ENCODE assay signal across 8 cellular contexts in the genomic region with DNA sequence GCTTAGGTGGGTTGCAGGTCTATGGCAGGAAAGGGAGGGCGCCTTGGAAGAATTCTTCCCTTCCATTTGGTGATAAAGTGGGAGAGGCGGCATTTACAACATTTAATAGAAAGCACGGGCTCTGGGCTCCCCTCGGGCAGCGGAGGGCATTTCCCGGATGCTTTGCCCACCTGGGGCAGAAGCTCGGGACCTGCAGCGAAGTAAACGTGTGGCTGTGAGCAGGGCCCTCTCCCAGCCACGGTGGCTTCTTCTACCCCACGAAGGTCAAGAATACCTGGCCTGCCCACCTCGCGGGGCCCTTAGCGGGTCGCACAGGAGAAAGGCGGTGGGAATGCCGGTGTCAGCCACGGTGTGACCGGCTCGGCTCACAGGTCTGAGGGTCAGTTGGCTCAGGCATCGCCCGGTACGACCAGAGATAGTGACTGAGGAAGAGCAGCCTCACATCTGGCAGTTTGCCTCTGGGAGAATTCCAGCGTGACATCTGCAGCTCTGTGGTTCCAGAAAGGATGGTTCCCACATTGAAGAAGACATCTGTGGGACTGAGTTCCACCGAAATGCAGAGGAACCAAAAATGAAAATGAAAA. TPM values are rescaled to one million over a fixed set of nuclear protein-coding genes. Genes with fewer than 3 reads are reported as not detected.
DNase-seq lines count a peak whose midpoint lies in the region; ATAC-seq and TF ChIP-seq lines count a peak whose summit lies in the region.

No MANE protein-coding gene starts in this region.

- H3K79me1 ChIP-seq in mesenchymal stem cell (replicated peaks; ENCODE audit: low read length, poor library complexity, severe bottlenecking) = peaks cover 3% of the 10 kb centered on the region

- H3K36me3 ChIP-seq in A673 (ENCODE audit: insufficient read depth, low read length, poor library complexity, severe bottlenecking) (no peaks in the 10 kb centered on the region), mesenchymal stem cell (ENCODE audit: control insufficient read depth in 1 of 2, insufficient read depth in 2 of 2, low read depth in 1 of 2, low read length in 2 of 2) (peaks cover 0 to 2% of the 10 kb centered on the region in 2 experiments), tibial nerve (no peaks in the 10 kb centered on the region)

- H2BK5ac ChIP-seq in mesenchymal stem cell (ENCODE audit: low read depth, low read length, poor library complexity, severe bottlenecking) = no peak overlapping the region

- peak overlapping the region; percentile 69 for H2BK120ac ChIP-seq in mesenchymal stem cell (ENCODE audit: low read depth, low read length)

- no peak for TF ChIP-seq CTCF in A673 (conservative IDR thresholded peaks at IDR 0.05; ENCODE audit: low read depth, low read length)
- TF ChIP-seq CTCF in LNCaP clone FGC (IDR thresholded peaks at IDR 0.05; ENCODE audit: control insufficient read depth, extremely low read depth, insufficient read depth) = no peak
- TF ChIP-seq CTCF in coronary artery (IDR thresholded peaks at IDR 0.05) = no peak
- no peak for TF ChIP-seq CTCF in tibial nerve (IDR thresholded peaks at IDR 0.05)

- H3K27me3 ChIP-seq in A673 (replicated peaks; ENCODE audit: insufficient read depth, low read depth, low read length, poor library complexity) (no peaks in the 10 kb centered on the region), mesenchymal stem cell (ENCODE audit: control insufficient read depth in 1 of 2, insufficient read depth in 1 of 2, low read length in 2 of 2) (no peaks in the 10 kb centered on the region), tibial nerve (no peaks in the 10 kb centered on the region)

- H3K4ac ChIP-seq in mesenchymal stem cell (ENCODE audit: low read depth in 1 of 2, low read length in 2 of 2) = peak overlapping the region; percentile 79 to 87

- 2% methylated on average over 25 of the region's 25 CpGs for WGBS in mesenchymal stem cell
- WGBS in tibial nerve, 2 donors = 1 to 2% methylated on average over 10 to 24 of the region's 25 CpGs

- H3K4me1 ChIP-seq in A673 (ENCODE audit: insufficient read depth, low read length, poor library complexity, severe bottlenecking) (peaks cover 4% of the 10 kb centered on the region), mesenchymal stem cell (ENCODE audit: control insufficient read depth, insufficient read depth, low read depth, low read length) (peaks cover 14% of the 10 kb centered on the region), tibial nerve (peaks cover 0 to 57% (median 24%) of the 10 kb centered on the region in 4 donors)

- peak overlapping the region; percentile 86 for H4K8ac ChIP-seq in mesenchymal stem cell (ENCODE audit: low read length)

- H3K4me2 ChIP-seq in mesenchymal stem cell (ENCODE audit: low read length, poor library complexity, severe bottlenecking) = peak overlapping the region; percentile 91

- DNase-seq in A673 (ENCODE audit: low spot score) = peak; percentile 12
- DNase-seq in LNCaP clone FGC (ENCODE audit: low read depth) = no peak
- no peak for DNase-seq in coronary artery (ENCODE audit: low spot score)
- DNase-seq in mesenchymal stem cell = peak; percentile 84
- peak; percentile 50 to 61 for DNase-seq in tibial nerve (ENCODE audit: low spot score in 2 of 2)
- no peak for DNase-seq in NCI-H345 (lab: John Stamatoyannopoulos, UW)
- no peak for DNase-seq in dermis blood vessel endothelial cell

- peak overlapping the region; percentile 70 to 95 for H3K14ac ChIP-seq in mesenchymal stem cell (ENCODE audit: low read length in 2 of 2)

- POLR2A ChIA-PET in A673 (lab: Charles Lee; ENCODE audit: low non-redundant PET) = no interaction called here

- intact Hi-C loops in A673 (cut with micrococcal nuclease; ENCODE audit: unreplicated experiment) = no loop called here

- H3K9me3 ChIP-seq in A673 (ENCODE audit: low read depth, low read length, poor library complexity, severe bottlenecking) (no peaks in the 10 kb centered on the region), mesenchymal stem cell (ENCODE audit: control insufficient read depth, low read length) (no peaks in the 10 kb centered on the region), tibial nerve (no peaks in the 10 kb centered on the region)

- ATAC-seq in GM18870 (IDR thresholded peaks at IDR 0.05; ENCODE audit: unreplicated experiment) = peak; percentile 8

- CTCF ChIA-PET in A673 (lab: Charles Lee) = interaction anchor here (0.6 to 1.1 kb wide), 4 partner anchors 13 to 287 kb away, joined by 3 to 4 read pairs (median 4); no protein-coding TSS in a partner anchor

- peak overlapping the region; percentile 84 for H3K9ac ChIP-seq in mesenchymal stem cell (ENCODE audit: low read length)

- peak overlapping the region; percentile 92 for H2BK15ac ChIP-seq in mesenchymal stem cell (ENCODE audit: low read depth, poor library complexity, severe bottlenecking)

- peak overlapping the region; percentile 49 for H3K27ac ChIP-seq in A673 (ENCODE audit: low read depth, low read length, poor library complexity, severe bottlenecking)
- peak overlapping the region; percentile 73 to 86 for H3K27ac ChIP-seq in coronary artery
- peak overlapping the region; percentile 39 for H3K27ac ChIP-seq in mesenchymal stem cell (ENCODE audit: low read length, poor library complexity, severe bottlenecking)
- peak overlapping the region; percentile 84 to 94 (median 88) for H3K27ac ChIP-seq in tibial nerve

- peak overlapping the region; percentile 22 to 69 for H2BK12ac ChIP-seq in mesenchymal stem cell (ENCODE audit: low read length in 2 of 2)

- peak overlapping the region; percentile 76 for H4K91ac ChIP-seq in mesenchymal stem cell (ENCODE audit: low read length)

- H3K4me3 ChIP-seq in A673 (ENCODE audit: low read depth, low read length, poor library complexity, severe bottlenecking) (peak overlapping the region; percentile 74), LNCaP clone FGC (ENCODE audit: low read depth, low read length) (peak overlapping the region; percentile 8; the same call in 1 of the 2 replicates), coronary artery (peak overlapping the region; percentile 92), mesenchymal stem cell (ENCODE audit: insufficient read depth in 1 of 2, low read depth in 1 of 2, low read length in 2 of 2) (peak overlapping the region; percentile 80 to 90), tibial nerve (peak overlapping the region; percentile 64 to 87 (median 83))

- H2AFZ ChIP-seq in mesenchymal stem cell (ENCODE audit: low read depth, low read length) = no peak overlapping the region

- peak overlapping the region in 1 of 2 experiments; percentile 98 for H3K23ac ChIP-seq in mesenchymal stem cell (ENCODE audit: low read length in 2 of 2)

- TSS peak; percentile 74 for BruUV-seq in A673 (replicated peaks; lab: Mats Ljungman, UMichigan)

- TF ChIP-seq EP300 in tibial nerve (IDR thresholded peaks at IDR 0.05) = no peak

- peak overlapping the region; percentile 71 to 95 for H3K18ac ChIP-seq in mesenchymal stem cell (ENCODE audit: low read depth in 1 of 2, low read length in 2 of 2)

- no peak for TF ChIP-seq POLR2A in tibial nerve (IDR thresholded peaks at IDR 0.05)

- no peak overlapping the region for H2AK5ac ChIP-seq in mesenchymal stem cell (ENCODE audit: low read length, severe bottlenecking)

RNA-seq across cellular contexts. Expression of gene F3, which starts 0.6 kb away (rescaled TPM):
- total RNA-seq in A673 (2021) (5.6 and 6.5 TPM in 2 replicates), tibial nerve (100 to 1,000 TPM in 3 of 4 donors, 10 to 100 TPM in 1; 65.6 to 166 (median 139) TPM), dermis blood vessel endothelial cell (3.3 and 3.4 TPM in 2 replicates)
- polyA plus RNA-seq in mesenchymal stem cell (2013, experiment 1 of 2) = 511 TPM
- 536 TPM for polyA plus RNA-seq in mesenchymal stem cell (2013, experiment 2 of 2)

Comparison
In these comparisons a context has a peak if more than half of its experiments do, and no peak if none do; other contexts are left out.
1. DNase-seq: peak in A673 (single experiment), mesenchymal stem cell (single experiment) and tibial nerve (2 of 2); none in LNCaP clone FGC (single experiment), coronary artery (single experiment), NCI-H345 (single experiment) and dermis blood vessel endothelial cell (single experiment).
2. H3K4me3 ChIP-seq: peak in every context shown above with its lines; median percentile 92 in coronary artery; 85 in mesenchymal stem cell; 83 in tibial nerve; 74 in A673; 8 in LNCaP clone FGC.
3. Peak in every context shown above with its lines, with median percentiles within 50 percentile points of each other: H3K27ac ChIP-seq.